ENCODE assay signal across 18 cellular contexts in genomic region chr10:78774614-78774998, GRCh38.
DNase-seq lines count a peak whose midpoint lies in the region; ATAC-seq, FAIRE-seq and TF ChIP-seq lines count a peak whose summit lies in the region.
"Had no signal": no experiment of that assay in that cellular context is flagged by ENCODE, and none has a peak within 500 bp of the region (broad histone marks: within the 10 kb centered on the region; RNA-seq: fewer than 3 reads in every experiment).

No MANE protein-coding gene starts in this region.

- no peak overlapping the region for H2BK15ac ChIP-seq in H1 (ENCODE audit: low read length)

- H2BK12ac ChIP-seq in H1 (ENCODE audit: low read depth, low read length) = 0 out of 2 replicates have a peak overlapping the region, but pooled peaks have one; percentile 9

- H3K27me3 ChIP-seq in SJCRH30 = no peaks in the 10 kb centered on the region
- no peaks in the 10 kb centered on the region; a peak in 2 of 7 replicates for H3K27me3 ChIP-seq in H1 (replicated peaks in 1 of 4; ENCODE audit: control insufficient read depth in 3 of 4, extremely low read depth in 1 of 4, insufficient read depth in 3 of 4, low read length in 3 of 4)
- no peaks in the 10 kb centered on the region for H3K27me3 ChIP-seq in mucosa of rectum (ENCODE audit: control insufficient read depth in 2 of 2, insufficient read depth in 2 of 2, low read length in 2 of 2)
- no peaks in the 10 kb centered on the region for H3K27me3 ChIP-seq in stomach smooth muscle (ENCODE audit: control insufficient read depth in 1 of 2, insufficient read depth in 2 of 2, low read length in 2 of 2)

- H2BK120ac ChIP-seq in H1 (replicated peaks; ENCODE audit: low read depth, low read length) = no peak overlapping the region

- H3K4me1 ChIP-seq in SJCRH30 (peaks cover 3% of the 10 kb centered on the region; the same call in 1 of the 2 replicates), H1 (replicated peaks in 1 of 4; ENCODE audit: control insufficient read depth in 3 of 4, insufficient read depth in 4 of 4, low read length in 3 of 4) (peaks cover 0 to 10% (median 2%) of the 10 kb centered on the region in 4 experiments; a peak in 3 of 7 replicates), mucosa of rectum (ENCODE audit: control insufficient read depth in 2 of 2, insufficient read depth in 2 of 2, low read length in 2 of 2) (peaks cover 9 to 11% of the 10 kb centered on the region in 2 donors), stomach smooth muscle (ENCODE audit: control insufficient read depth, insufficient read depth, low read length) (peaks cover 65% of the 10 kb centered on the region)

- H4K8ac ChIP-seq in H1 (ENCODE audit: extremely low read depth, insufficient read depth, low read length) = no peak overlapping the region

- no peak for TF ChIP-seq POLR2A in H1 (IDR thresholded peaks at IDR 0.05; ENCODE audit: control extremely low read depth in 1 of 2, low read depth in 2 of 2, low read length in 2 of 2)

- H2BK5ac ChIP-seq in H1 (ENCODE audit: low read depth, low read length) = no peak overlapping the region

- H3K9ac ChIP-seq in H1 (replicated peaks in 1 of 4; ENCODE audit: extremely low read depth in 1 of 4, low read depth in 3 of 4, low read length in 3 of 4) (no peak overlapping the region), mucosa of rectum (ENCODE audit: low read depth in 1 of 2, low read length in 2 of 2) (no peak overlapping the region), stomach smooth muscle (ENCODE audit: low read length in 2 of 2) (no peak overlapping the region)

- no peak overlapping the region for H3K23ac ChIP-seq in H1 (ENCODE audit: insufficient read length)

- H3K36me3 ChIP-seq in SJCRH30 (no peaks in the 10 kb centered on the region), H1 (ENCODE audit: control insufficient read depth in 2 of 4, insufficient read depth in 4 of 4, low read length in 3 of 4) (no peaks in the 10 kb centered on the region), mucosa of rectum (ENCODE audit: control insufficient read depth in 2 of 2, insufficient read depth in 2 of 2, low read length in 2 of 2) (no peaks in the 10 kb centered on the region), stomach smooth muscle (ENCODE audit: control insufficient read depth in 2 of 2, insufficient read depth in 2 of 2, low read length in 2 of 2) (no peaks in the 10 kb centered on the region)

- TF ChIP-seq CTCF in H1 (IDR thresholded peaks at IDR 0.05; ENCODE audit: control extremely low read depth in 1 of 3, insufficient read depth in 1 of 3, low read depth in 1 of 3, low read length in 3 of 3) (no peak), progenitor cell of endocrine pancreas (IDR thresholded peaks at IDR 0.05; ENCODE audit: unreplicated experiment) (no peak)

- CTCF ChIA-PET in H1 (lab: Charles Lee; ENCODE audit: partially characterized antibody) = interaction anchor here (0.8 to 1.2 kb wide), 5 partner anchors 25 to 543 kb away, joined by 3 read pairs; no protein-coding TSS in a partner anchor

- no peak overlapping the region for H3K4me3 ChIP-seq in SJCRH30
- H3K4me3 ChIP-seq in H1 (ENCODE audit: extremely low read depth in 1 of 4, insufficient read depth in 2 of 4, low read depth in 3 of 4, low read length in 4 of 4) = no peak overlapping the region
- no peak overlapping the region for H3K4me3 ChIP-seq in mucosa of rectum (ENCODE audit: low read length in 2 of 2)
- no peak overlapping the region for H3K4me3 ChIP-seq in stomach smooth muscle (ENCODE audit: low read length in 2 of 2)
- H3K4me3 ChIP-seq: skin epidermis had no signal

- H4K5ac ChIP-seq in H1 (ENCODE audit: insufficient read length, low read depth, low read length) = no peak overlapping the region

- no peaks in the 10 kb centered on the region for H3K9me3 Mint-ChIP-seq in progenitor cell of endocrine pancreas (ENCODE audit: low read depth)
- H3K9me3 Mint-ChIP-seq: activated naive CD8-positive, alpha-beta T cell treated with anti-CD3 and anti-CD28 coated beads for 36 hours; immature natural killer cell; natural killer cell had no signal

- POLR2A ChIA-PET in H1 (lab: Charles Lee; ENCODE audit: partially characterized antibody) = no interaction called here

- no peak for TF ChIP-seq RAD21 in H1 (IDR thresholded peaks at IDR 0.05 in 1 of 2, conservative IDR thresholded peaks at IDR 0.05 in 1 of 2; ENCODE audit: low read depth in 2 of 2, low read length in 2 of 2)

- H3K4ac ChIP-seq in H1 (replicated peaks; ENCODE audit: insufficient read length, low read depth, low read length) = no peak overlapping the region

- no peaks in the 10 kb centered on the region for H3K79me2 ChIP-seq in H1 (ENCODE audit: control insufficient read depth in 1 of 2, insufficient read depth in 2 of 2, low read length in 2 of 2)

- FAIRE-seq in H1 (lab: Jason Lieb, UNC) = no peak

- DNase-seq in SJCRH30 = no peak
- DNase-seq in H1 (ENCODE audit: low read depth in 1 of 2, low spot score in 2 of 2) = no peak
- DNase-seq in progenitor cell of endocrine pancreas (ENCODE audit: low spot score, unreplicated experiment) = no peak
- no peak for DNase-seq in DMS53 (lab: John Stamatoyannopoulos, UW)
- DNase-seq: activated CD4-positive, CD25-positive, alpha-beta regulatory T cell treated with anti-CD3 and anti-CD28 coated beads, Interleukin-2, amount 50 U/mL, for 72 hours; activated naive CD8-positive, alpha-beta T cell treated with anti-CD3 and anti-CD28 coated beads for 36 hours; DMS79 treated with DMSO at 0.1 percent for 48 hours; immature natural killer cell; natural killer cell; NCI-H748 treated with DMSO at 0.1 percent for 48 hours; stimulated activated naive CD4-positive, alpha-beta T cell; T-helper 17 cell had no signal

- H3K18ac ChIP-seq in H1 (ENCODE audit: extremely low read depth, low read length) = no peak overlapping the region

- H4K91ac ChIP-seq in H1 (replicated peaks; ENCODE audit: insufficient read length, low read length) = no peak overlapping the region

- no peak overlapping the region for H3K4me3 Mint-ChIP-seq in progenitor cell of endocrine pancreas (ENCODE audit: low read depth)
- H3K4me3 Mint-ChIP-seq: activated naive CD8-positive, alpha-beta T cell treated with anti-CD3 and anti-CD28 coated beads for 36 hours; immature natural killer cell; natural killer cell; T-helper 17 cell had no signal

- no peaks in the 10 kb centered on the region for H3K79me1 ChIP-seq in H1 (ENCODE audit: low read depth, low read length)

- H3K27ac Mint-ChIP-seq in progenitor cell of endocrine pancreas = no peak overlapping the region
- H3K27ac Mint-ChIP-seq: activated naive CD8-positive, alpha-beta T cell treated with anti-CD3 and anti-CD28 coated beads for 36 hours; immature natural killer cell; natural killer cell; T-helper 17 cell had no signal

- no peak for TF ChIP-seq EP300 in H1 (IDR thresholded peaks at IDR 0.05; ENCODE audit: borderline replicate concordance in 1 of 2, low read depth in 2 of 2, low read length in 2 of 2)

- ATAC-seq in GM21515 (IDR thresholded peaks at IDR 0.05; ENCODE audit: unreplicated experiment) = no peak
- no peak for ATAC-seq in GM21717 (IDR thresholded peaks at IDR 0.05; ENCODE audit: unreplicated experiment)
- ATAC-seq: natural killer cell, T-helper 17 cell had no signal

- peaks cover 44% of the 10 kb centered on the region for H3K4me1 Mint-ChIP-seq in progenitor cell of endocrine pancreas (ENCODE audit: low read depth)
- H3K4me1 Mint-ChIP-seq: activated naive CD8-positive, alpha-beta T cell treated with anti-CD3 and anti-CD28 coated beads for 36 hours; immature natural killer cell; natural killer cell had no signal

- WGBS in H1 (ENCODE audit: extremely low coverage in 1 of 2, insufficient coverage in 1 of 2, insufficient read length in 1 of 2, insufficient replicate concordance in 2 of 2, low coverage in 1 of 2, low lambda C conversion rate in 2 of 2, missing lambda C conversion rate in 1 of 2), 2 experiments = 90% methylated on average over 4 of the region's 6 CpGs; no CpG with 5 or more reads in 1 of the 2 experiments

- no peak overlapping the region for H2BK20ac ChIP-seq in H1 (ENCODE audit: low read length)

- H2AK5ac ChIP-seq in H1 (ENCODE audit: low read depth, low read length) = no peak overlapping the region

- no peaks in the 10 kb centered on the region for H4K20me1 ChIP-seq in H1 (replicated peaks in 1 of 2; ENCODE audit: control insufficient read depth in 1 of 2, insufficient read depth in 2 of 2, low read length in 2 of 2)

- peaks cover under 1% of the 10 kb centered on the region for H3K27me3 Mint-ChIP-seq in progenitor cell of endocrine pancreas
- H3K27me3 Mint-ChIP-seq: activated naive CD8-positive, alpha-beta T cell treated with anti-CD3 and anti-CD28 coated beads for 36 hours had no signal

- no peak overlapping the region for H3K56ac ChIP-seq in H1 (replicated peaks; ENCODE audit: insufficient read length, low read depth, low read length)

- H3K27ac ChIP-seq in SJCRH30 (peak overlapping the region; percentile 36; the same call in 1 of the 2 replicates), H1 (ENCODE audit: low read depth, low read length) (no peak overlapping the region), mucosa of rectum (ENCODE audit: low read depth in 2 of 2, low read length in 2 of 2) (peak overlapping the region; percentile 49 to 67), stomach smooth muscle (ENCODE audit: low read length) (peak overlapping the region; percentile 46)
- H3K27ac ChIP-seq: C4-2B had no signal

- no peaks in the 10 kb centered on the region for H3K36me3 Mint-ChIP-seq in progenitor cell of endocrine pancreas (ENCODE audit: insufficient read depth)
- H3K36me3 Mint-ChIP-seq: activated naive CD8-positive, alpha-beta T cell treated with anti-CD3 and anti-CD28 coated beads for 36 hours; immature natural killer cell; natural killer cell had no signal

- H3K9me3 ChIP-seq in SJCRH30 (replicated peaks) (no peaks in the 10 kb centered on the region), H1 (ENCODE audit: insufficient read depth in 2 of 2, low read depth in 1 of 2, low read length in 1 of 2) (no peaks in the 10 kb centered on the region), mucosa of rectum (ENCODE audit: control insufficient read depth in 2 of 2, low read length in 2 of 2) (no peaks in the 10 kb centered on the region), stomach smooth muscle (ENCODE audit: control insufficient read depth in 2 of 2, low read length in 2 of 2) (no peaks in the 10 kb centered on the region)

- no peaks in the 10 kb centered on the region for H3K23me2 ChIP-seq in H1 (ENCODE audit: low read depth, low read length)

- no peak overlapping the region for H2AFZ ChIP-seq in H1 (ENCODE audit: low read length)

- H3K14ac ChIP-seq in H1 (ENCODE audit: insufficient read length) = no peak overlapping the region

- no peak overlapping the region for H3K4me2 ChIP-seq in H1 (ENCODE audit: insufficient read depth in 1 of 2, low read depth in 2 of 2, low read length in 2 of 2)

TF ChIP-seq in H1, 55 proteins besides CTCF, POLR2A, EP300 and RAD21 (continues in another document):
- TF ChIP-seq SAP30 (IDR thresholded peaks at IDR 0.05; ENCODE audit: insufficient read depth, insufficient replicate concordance, low read length) (no peak), RBBP5 (IDR thresholded peaks at IDR 0.05; ENCODE audit: borderline replicate concordance, low read depth, low read length) (no peak)
